ENCODE assay signal across 1 cellular context in genomic region chr5:66863343-66864170, GRCh38.
TF ChIP-seq lines count a peak whose summit lies in the region.

No MANE protein-coding gene starts in this region.

TF ChIP-seq in GM23338, 12 proteins besides CTCF, POLR2A, EP300 and RAD21 (continued from another document):
- no peak for TF ChIP-seq NANOG (IDR thresholded peaks at IDR 0.05; ENCODE audit: borderline replicate concordance)
- TF ChIP-seq STAT1 (IDR thresholded peaks at IDR 0.05; ENCODE audit: unreplicated experiment), result no peak
- no peak for TF ChIP-seq ZNF114 (CRISPR knock-in tag; IDR thresholded peaks at IDR 0.05)
- no peak for TF ChIP-seq REST (IDR thresholded peaks at IDR 0.05; ENCODE audit: unreplicated experiment)
- no peak for TF ChIP-seq POLR2AphosphoS5 (IDR thresholded peaks at IDR 0.05; ENCODE audit: low read depth)
